In the genomic region with DNA sequence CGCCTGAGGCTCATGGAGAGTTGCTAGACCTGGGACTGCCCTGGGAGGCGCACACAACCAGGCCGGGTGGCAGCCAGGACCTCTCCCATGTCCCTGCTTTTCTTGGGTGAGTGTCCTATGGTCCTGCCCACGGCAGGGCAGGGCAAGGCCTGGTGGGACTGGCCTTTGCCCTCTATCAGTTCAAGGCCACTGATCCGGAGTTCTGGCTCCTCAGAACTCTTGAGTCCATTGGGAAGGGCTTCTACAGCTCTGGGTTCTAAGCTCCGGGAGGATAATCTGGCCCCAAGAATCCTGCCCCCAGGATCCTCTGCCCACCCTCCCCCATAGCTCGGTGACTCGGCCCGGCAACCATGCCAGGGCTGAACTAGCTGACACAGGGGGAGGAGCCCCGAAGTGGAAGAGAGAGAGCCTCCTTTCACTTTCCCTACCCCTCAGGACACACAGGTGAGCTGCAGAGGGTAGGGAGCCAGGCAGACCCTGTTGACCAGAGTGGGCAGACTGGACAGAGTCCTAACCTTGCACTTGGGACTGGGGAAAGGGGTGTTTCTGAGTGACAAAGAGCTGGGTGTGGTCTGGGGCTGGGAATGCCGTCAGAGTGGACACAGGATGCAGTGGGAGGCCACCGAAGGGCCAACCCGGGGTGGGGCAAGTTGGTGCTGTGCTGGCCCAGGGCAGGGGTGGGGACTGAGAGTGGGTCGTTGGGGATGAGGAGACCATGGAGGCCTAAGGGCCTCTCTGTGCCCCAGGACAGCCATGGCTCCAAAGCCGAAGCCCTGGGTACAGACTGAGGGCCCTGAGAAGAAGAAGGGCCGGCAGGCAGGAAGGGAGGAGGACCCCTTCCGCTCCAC, we compare ENCODE assay signal across 9 cellular contexts. TPM values are rescaled to one million over a fixed set of nuclear protein-coding genes. Genes with fewer than 3 reads are reported as not detected.
DNase-seq lines count a peak whose midpoint lies in the region; ATAC-seq and TF ChIP-seq lines count a peak whose summit lies in the region.
"Had no signal": no experiment of that assay in that cellular context is flagged by ENCODE, and none has a peak within 500 bp of the region (broad histone marks: within the 10 kb centered on the region; RNA-seq: fewer than 3 reads in every experiment).

No MANE protein-coding gene starts in this region.

- no peak for TF ChIP-seq POLR2A in sigmoid colon (IDR thresholded peaks at IDR 0.05)

- POLR2A ChIA-PET in PC-3 (lab: Charles Lee; ENCODE audit: unreplicated experiment): interaction anchor here (0.5 to 1.2 kb wide), 9 partner anchors 23 to 1599 kb away, joined by 3 to 26 read pairs (median 5); partner anchors contain the start of genes ACY1 and DCAF1

- H2AFZ ChIP-seq in PC-3 (ENCODE audit: low read length): peak overlapping the region; percentile 71

- H3K79me2 ChIP-seq in PC-3 (ENCODE audit: low read length): peaks cover 39% of the 10 kb centered on the region

- no peaks in the 10 kb centered on the region for H3F3A ChIP-seq in PC-3 (ENCODE audit: low read length, unreplicated experiment)

- H3K27me3 ChIP-seq in PC-3 (ENCODE audit: low read length): no peaks in the 10 kb centered on the region
- no peaks in the 10 kb centered on the region for H3K27me3 ChIP-seq in sigmoid colon

- H3K9ac ChIP-seq in PC-3 (ENCODE audit: low read length): peak overlapping the region; percentile 84

- peaks cover 17% of the 10 kb centered on the region; the same call in 1 of the 2 replicates for H3K36me3 ChIP-seq in PC-3 (ENCODE audit: low read depth, low read length)
- peaks cover 2 to 40% (median 5%) of the 10 kb centered on the region in 4 donors for H3K36me3 ChIP-seq in sigmoid colon

- H3K4me3 Mint-ChIP-seq in CD14-positive monocyte: peak overlapping the region; percentile 85 to 86
- H3K4me3 Mint-ChIP-seq in activated naive CD4-positive, alpha-beta T cell treated with anti-CD3 and anti-CD28 coated beads, Interleukin-2, amount 50 U/mL, for 24 hours: peak overlapping the region; percentile 98

- peak overlapping the region; percentile 53 for H3K4me3 ChIP-seq in PC-3 (ENCODE audit: low read length)
- peak overlapping the region; percentile 39 to 78 (median 54) for H3K4me3 ChIP-seq in sigmoid colon

- H3K27me3 Mint-ChIP-seq in CD14-positive monocyte (ENCODE audit: low read depth in 3 of 3): peaks cover 0 to 2% (median 2%) of the 10 kb centered on the region in 3 donors
- no peaks in the 10 kb centered on the region for H3K27me3 Mint-ChIP-seq in activated naive CD4-positive, alpha-beta T cell treated with anti-CD3 and anti-CD28 coated beads, Interleukin-2, amount 50 U/mL, for 24 hours

- H3K9me3 ChIP-seq in PC-3 (ENCODE audit: low read length) (no peaks in the 10 kb centered on the region), sigmoid colon (no peaks in the 10 kb centered on the region)

- no peaks in the 10 kb centered on the region for H3K9me2 ChIP-seq in PC-3 (replicated peaks; ENCODE audit: low read length)

- H3K27ac Mint-ChIP-seq in CD14-positive monocyte: peak overlapping the region; percentile 74 to 91 (median 84)
- peak overlapping the region; percentile 86 for H3K27ac Mint-ChIP-seq in activated naive CD4-positive, alpha-beta T cell treated with anti-CD3 and anti-CD28 coated beads, Interleukin-2, amount 50 U/mL, for 24 hours

- TF ChIP-seq CTCF in CD14-positive monocyte (IDR thresholded peaks at IDR 0.05): no peak
- no peak for TF ChIP-seq CTCF in PC-3 (conservative IDR thresholded peaks at IDR 0.05; ENCODE audit: low read depth, low read length)
- TF ChIP-seq CTCF in sigmoid colon (IDR thresholded peaks at IDR 0.05): no peak

- TF ChIP-seq EP300 in sigmoid colon (IDR thresholded peaks at IDR 0.05): no peak

- DNase-seq in CD14-positive monocyte (ENCODE audit: low spot score): peak; percentile 54
- peak; percentile 70 for DNase-seq in PC-3
- DNase-seq in left cardiac atrium: peak; percentile 72
- peak; percentile 81 for DNase-seq in sigmoid colon
- DNase-seq in NCI-H1930 (lab: John Stamatoyannopoulos, UW): no peak
- DNase-seq in GOT3 (lab: John Stamatoyannopoulos, UW): no peak

- H3K4me1 ChIP-seq in PC-3 (ENCODE audit: insufficient read depth, low read length): peaks cover 33% of the 10 kb centered on the region
- H3K4me1 ChIP-seq in sigmoid colon: peaks cover 0 to 37% (median 33%) of the 10 kb centered on the region in 4 donors

- H4K20me1 ChIP-seq in PC-3 (ENCODE audit: low read length): peaks cover 28% of the 10 kb centered on the region

- ATAC-seq in GM21786 (IDR thresholded peaks at IDR 0.05; ENCODE audit: unreplicated experiment) (peak; percentile 27), PC-3 (peak; percentile 30), left cardiac atrium (peak; percentile 27 to 40)

- BruUV-seq in PC-3 (replicated peaks; lab: Mats Ljungman, UMichigan): TSS peak; percentile 91

- intact Hi-C loops in CD14-positive monocyte (cut with micrococcal nuclease): loop anchor here (2.0 to 5.0 kb wide), 5 partner anchors 32 to 199 kb away; partner anchors contain the start of genes ABHD14A (in 2 of the 2), ABHD14B (in 2 of the 2), DUSP7 (in 1 of the 2) and RPL29 (in 1 of the 2)
- intact Hi-C loops in PC-3 (cut with micrococcal nuclease): loop anchor here (1.0 to 5.0 kb wide), 6 partner anchors 31 to 271 kb away; partner anchors contain the start of genes ABHD14B, ACY1 and TEX264
- intact Hi-C loops in left cardiac atrium (cut with DNase I): loop anchor here in 1 of 2 donors (2.0 kb wide), 1 partner anchor 32 kb away; the partner anchor contains the start of genes ABHD14A and ABHD14B
- intact Hi-C loops in sigmoid colon (cut with DNase I): loop anchor here (1.0 to 10.0 kb wide), 9 partner anchors 24 to 1939 kb away; partner anchors contain the start of genes ABHD14B, ACTR8, ALAS1 and DUSP7

- peaks cover 0 to 1% (median 0%) of the 10 kb centered on the region in 7 donors for H3K9me3 Mint-ChIP-seq in CD14-positive monocyte
- no peaks in the 10 kb centered on the region for H3K9me3 Mint-ChIP-seq in activated naive CD4-positive, alpha-beta T cell treated with anti-CD3 and anti-CD28 coated beads, Interleukin-2, amount 50 U/mL, for 24 hours

- peaks cover 28% of the 10 kb centered on the region for H3K4me1 Mint-ChIP-seq in CD14-positive monocyte
- H3K4me1 Mint-ChIP-seq in activated naive CD4-positive, alpha-beta T cell treated with anti-CD3 and anti-CD28 coated beads, Interleukin-2, amount 50 U/mL, for 24 hours: peaks cover 33% of the 10 kb centered on the region

- CTCF ChIA-PET in PC-3 (lab: Charles Lee): interaction anchor here (0.6 to 2.8 kb wide), 6 partner anchors 9 to 505 kb away, joined by 4 to 46 read pairs (median 6); partner anchors contain the start of genes ABHD14A, ABHD14B and POC1A

- H3K27ac ChIP-seq in PC-3 (ENCODE audit: low read length) (peak overlapping the region; percentile 81), sigmoid colon (peak overlapping the region; percentile 89 to 97 (median 96))

- peak overlapping the region; percentile 81 for H3K4me2 ChIP-seq in PC-3 (ENCODE audit: low read length)

- peaks cover 9 to 16% of the 10 kb centered on the region in 2 donors for H3K36me3 Mint-ChIP-seq in CD14-positive monocyte
- peaks cover 14% of the 10 kb centered on the region for H3K36me3 Mint-ChIP-seq in activated naive CD4-positive, alpha-beta T cell treated with anti-CD3 and anti-CD28 coated beads, Interleukin-2, amount 50 U/mL, for 24 hours

- WGBS in sigmoid colon, 2 donors: 24 to 50% methylated on average over 17 of the region's 17 CpGs

RNA-seq across cellular contexts. Expression of gene PARP3, which starts 0.7 kb away (rescaled TPM):
- polyA plus RNA-seq in CD14-positive monocyte (1 to 10 TPM; 1.2 to 1.7 TPM), sigmoid colon (10 to 100 TPM in 2 of 3 donors, 1 to 10 TPM in 1; 9.0 to 26.3 (median 12.3) TPM)
- total RNA-seq in PC-3 (2014; rRNA removed) (19.3 and 30.5 TPM in 2 replicates), left cardiac atrium (10 to 100 TPM; 13.2 to 13.4 TPM), sigmoid colon (10 to 100 TPM; 22.4 to 35.8 (median 26.7) TPM)

RNA-seq across cellular contexts. Expression of gene RRP9, which starts 1.1 kb away (rescaled TPM):
- polyA plus RNA-seq in CD14-positive monocyte (10 to 100 TPM in 1 of 2 donors, 1 to 10 TPM in 1; 6.7 to 10.4 TPM), sigmoid colon (10 to 100 TPM; 10.2 to 29.0 (median 13.8) TPM)
- total RNA-seq in PC-3 (2014; rRNA removed) (95.0 and 112 TPM in 2 replicates), left cardiac atrium (10 to 100 TPM in 1 of 2 donors, 1 to 10 TPM in 1; 8.9 to 17.2 TPM), sigmoid colon (10 to 100 TPM in 3 of 4 donors, 1 to 10 TPM in 1; 6.4 to 13.3 (median 12.4) TPM)

RNA-seq across cellular contexts. Expression of gene GPR62, which starts 12.4 kb away (rescaled TPM):
- polyA plus RNA-seq in CD14-positive monocyte (not detected), sigmoid colon (under 1 TPM in 1 of 3 donors, not detected in 2; 0.03 TPM)
- total RNA-seq in PC-3 (2014; rRNA removed) (not detected in 2 replicates), left cardiac atrium (under 1 TPM in 1 of 2 donors, not detected in 1; 0.53 TPM), sigmoid colon (1 to 10 TPM in 1 of 4 donors, under 1 TPM in 1, not detected in 2; 0.71 to 1.1 TPM)
- total RNA-seq: T-helper 1 cell treated with Interleukin-12 subunit alpha and Interleukin-12 subunit beta and Interleukin-4 antibody, amounts not matched to agents 30 ng/mL and 1 ng/mL, for 36 hours had no signal

RNA-seq across cellular contexts. Expression of gene PCBP4, which starts 24.4 kb away (rescaled TPM):
- under 1 TPM; 0.09 to 0.22 TPM for polyA plus RNA-seq in CD14-positive monocyte
- total RNA-seq in PC-3 (2014; rRNA removed): 45.8 and 59.1 TPM in 2 replicates
- total RNA-seq in left cardiac atrium: 10 to 100 TPM; 49.1 to 68.3 TPM
- 100 to 1,000 TPM; 256 to 292 (median 268) TPM for total RNA-seq in sigmoid colon
- polyA plus RNA-seq in sigmoid colon: 10 to 100 TPM; 15.6 to 19.8 (median 17.3) TPM

RNA-seq across cellular contexts. Expression of gene ABHD14B, which starts 31.0 kb away (rescaled TPM):
- polyA plus RNA-seq in CD14-positive monocyte (10 to 100 TPM; 20.3 to 23.4 TPM), sigmoid colon (100 to 1,000 TPM in 2 of 3 donors, 10 to 100 TPM in 1; 62.4 to 117 (median 105) TPM)
- total RNA-seq in PC-3 (2014; rRNA removed) (49.6 and 53.8 TPM in 2 replicates), left cardiac atrium (10 to 100 TPM; 22.0 to 22.1 TPM), sigmoid colon (10 to 100 TPM; 48.5 to 72.4 (median 51.7) TPM)

Comparison
In these comparisons a context has a peak if more than half of its experiments do, and no peak if none do; other contexts are left out.
1. DNase-seq: peak in CD14-positive monocyte (single experiment), PC-3 (single experiment), left cardiac atrium (single experiment) and sigmoid colon (single experiment); none in NCI-H1930 (0 of 2) and GOT3 (single experiment).
2. Peak in every context shown above with its lines, with median percentiles within 50 percentile points of each other: ATAC-seq.